In genomic region chr9:93475856-93476255, GRCh38 we compare ENCODE assay signal across 1 cellular context.
TF ChIP-seq lines count a peak whose summit lies in the region.

No MANE protein-coding gene starts in this region.

TF ChIP-seq in endothelial cell of umbilical vein, 7 proteins besides CTCF, POLR2A, EP300 and RAD21:
- TF ChIP-seq FOS (IDR thresholded peaks at IDR 0.05; ENCODE audit: borderline replicate concordance, insufficient read depth, low read length), result no peak
- TF ChIP-seq MYC (IDR thresholded peaks at IDR 0.05; ENCODE audit: low read depth, low read length), result no peak
- no peak for TF ChIP-seq JUN (IDR thresholded peaks at IDR 0.05; ENCODE audit: borderline replicate concordance, insufficient read depth, insufficient read length, low read depth)
- TF ChIP-seq, protein P1, sequence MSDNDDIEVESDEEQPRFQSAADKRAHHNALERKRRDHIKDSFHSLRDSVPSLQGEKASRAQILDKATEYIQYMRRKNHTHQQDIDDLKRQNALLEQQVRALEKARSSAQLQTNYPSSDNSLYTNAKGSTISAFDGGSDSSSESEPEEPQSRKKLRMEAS (IDR thresholded peaks at IDR 0.05; ENCODE audit: insufficient read depth, insufficient read length), result no peak
- no peak for TF ChIP-seq EZH2 (IDR thresholded peaks at IDR 0.05; ENCODE audit: borderline replicate concordance, low read depth, low read length, severe bottlenecking)
- TF ChIP-seq GATA2 (IDR thresholded peaks at IDR 0.05; ENCODE audit: insufficient read depth, insufficient read length, low read depth, low read length), result no peak
- TF ChIP-seq POLR2AphosphoS5 (IDR thresholded peaks at IDR 0.05; ENCODE audit: insufficient read depth, low read depth, low read length), result no peak
